In genomic region chr3:55720614-55721013, GRCh38 we compare ENCODE assay signal across 14 cellular contexts.
A peak's percentile ranks its signal among the peaks of the same experiment; 100 is the strongest.
DNase-seq lines count a peak whose midpoint lies in the region; ATAC-seq and TF ChIP-seq lines count a peak whose summit lies in the region.
"Had no signal": no experiment of that assay in that cellular context is flagged by ENCODE, and none has a peak within 500 bp of the region (broad histone marks: within the 10 kb centered on the region; RNA-seq: fewer than 3 reads in every experiment).

No MANE protein-coding gene starts in this region.

- peak; percentile 69; the same call in 2 of the 3 replicates for ATAC-seq in SK-N-SH treated with all-trans-retinoic acid at 6 μM for 48 hours
- ATAC-seq in HG03045 (IDR thresholded peaks at IDR 0.05; ENCODE audit: unreplicated experiment), result no peak
- ATAC-seq: natural killer cell had no signal

- CTCF ChIA-PET in BJ (lab: Yijun Ruan, JAX), result interaction anchor here (0.5 to 5.0 kb wide), 19 partner anchors 11 to 870 kb away, joined by 3 to 36 read pairs (median 3); partner anchors contain the start of gene WNT5A

- H3K9me3 ChIP-seq in SJCRH30 (replicated peaks), result no peaks in the 10 kb centered on the region

- H3K27me3 ChIP-seq in BJ (ENCODE audit: control insufficient read depth, insufficient read depth, low read length), result no peaks in the 10 kb centered on the region
- H3K27me3 ChIP-seq in SJCRH30, result no peaks in the 10 kb centered on the region

- H3K36me3 ChIP-seq in BJ (ENCODE audit: control insufficient read depth, insufficient read depth, low read length) (no peaks in the 10 kb centered on the region), SJCRH30 (no peaks in the 10 kb centered on the region)

- DNase-seq in BJ (ENCODE audit: low read depth) (no peak), H4 (ENCODE audit: low spot score) (peak; percentile 46), iris pigment epithelial cell (ENCODE audit: low read depth) (peak; percentile 80), SJCRH30 (no peak), cerebellum (ENCODE audit: low spot score) (no peak)
- DNase-seq in stimulated activated CD4-positive, alpha-beta T cell treated with anti-CD3 and anti-CD28 coated beads, Interleukin-4, amount 100 ng/mL, for 24 hours, result no peak
- DNase-seq: activated CD4-positive, alpha-beta T cell treated with anti-CD3 and anti-CD28 coated beads for 1 hour; activated naive CD8-positive, alpha-beta T cell treated with anti-CD3 and anti-CD28 coated beads, Interleukin-2, amount 10 ng/mL, durations not matched to agents 7 days and 5 days; foreskin melanocyte; natural killer cell; stimulated activated CD4-positive, alpha-beta T cell treated with anti-CD3 and anti-CD28 coated beads, Interleukin-1b, Interleukin-23, amount 100 ng/mL, for 48 hours had no signal

- peaks cover 19% of the 10 kb centered on the region; the same call in 1 of the 2 replicates for H3K4me1 ChIP-seq in SJCRH30

- POLR2A ChIA-PET in BJ (lab: Charles Lee), result no interaction called here

- H3K4me3 ChIP-seq in BJ (ENCODE audit: low read depth, low read length) (no peak overlapping the region), SJCRH30 (no peak overlapping the region)

- TF ChIP-seq CTCF in BJ (IDR thresholded peaks at IDR 0.05; ENCODE audit: insufficient read depth, low read depth, low read length), result peak; percentile 39

- H3K27ac ChIP-seq in SJCRH30, result no peak overlapping the region
- H3K27ac ChIP-seq: KMS-11 had no signal

TF ChIP-seq in SK-N-SH treated with all-trans-retinoic acid at 6 μM for 48 hours, 23 proteins besides CTCF, POLR2A, EP300 and RAD21:
- TF ChIP-seq ZNF70 (CRISPR knock-in tag; IDR thresholded peaks at IDR 0.05) (no peak), ZFP3 (CRISPR knock-in tag; IDR thresholded peaks at IDR 0.05) (no peak), ZFP30 (CRISPR knock-in tag; IDR thresholded peaks at IDR 0.05) (no peak), CSRNP3 (CRISPR knock-in tag; IDR thresholded peaks at IDR 0.05) (no peak), POU6F1 (CRISPR knock-in tag; IDR thresholded peaks at IDR 0.05; ENCODE audit: borderline replicate concordance, low read depth) (no peak), ISL1 (CRISPR knock-in tag; IDR thresholded peaks at IDR 0.05) (no peak), BACH2 (CRISPR knock-in tag; IDR thresholded peaks at IDR 0.05; ENCODE audit: borderline replicate concordance) (no peak), ESRRG (CRISPR knock-in tag; IDR thresholded peaks at IDR 0.05) (no peak), ZNF8 (CRISPR knock-in tag; IDR thresholded peaks at IDR 0.05) (no peak), TSHZ2 (CRISPR knock-in tag; IDR thresholded peaks at IDR 0.05) (no peak)
TF ChIP-seq in SK-N-SH treated with all-trans-retinoic acid at 6 μM for 48 hours: peak in this region for 0.

Comparison
In these comparisons a context has a peak if more than half of its experiments do, and no peak if none do; other contexts are left out.
1. DNase-seq: peak in H4 (single experiment) and iris pigment epithelial cell (single experiment); none in BJ (single experiment), SJCRH30 (0 of 2), cerebellum (single experiment) and stimulated activated CD4-positive, alpha-beta T cell treated with anti-CD3 and anti-CD28 coated beads, Interleukin-4, amount 100 ng/mL, for 24 hours (single experiment).